In genomic region chr1:230894664-230895063, GRCh38 we compare ENCODE assay signal across 31 cellular contexts.
"Had no signal": no experiment of that assay in that cellular context is flagged by ENCODE, and none has a peak within 500 bp of the region (broad histone marks: within the 10 kb centered on the region; RNA-seq: fewer than 3 reads in every experiment).

No MANE protein-coding gene starts in this region.

- H3K4me1 Mint-ChIP-seq: activated B cell treated with CpG ODN at 0.5 μM for 24 hours; activated T-helper 17 cell treated with anti-CD3 and anti-CD28 coated beads, Interleukin-2, amount 50 U/mL, for 72 hours; T-helper 17 cell had no signal

- H3K36me3 ChIP-seq: brain microvascular endothelial cell, esophagus muscularis mucosa, gastroesophageal sphincter, WERI-Rb-1 had no signal

- H3K4me3 Mint-ChIP-seq: activated B cell treated with CpG ODN at 0.5 μM for 24 hours; activated CD8-positive, alpha-beta T cell treated with anti-CD3 and anti-CD28 coated beads for 36 hours; activated naive CD8-positive, alpha-beta T cell; activated T-cell treated with anti-CD3 and anti-CD28 coated beads, Interleukin-2, amount 50 U/mL, for 4 hours; activated T-helper 17 cell treated with anti-CD3 and anti-CD28 coated beads, Interleukin-2, amount 50 U/mL, for 72 hours; effector memory CD8-positive, alpha-beta T cell; T-helper 17 cell; T-helper 2 cell treated with Interferon-gamma antibody and Interleukin-4, amounts not matched to agents 5 μg/mL and 100 μg/mL, for 36 hours had no signal

- H3K9me3 ChIP-seq: esophagus muscularis mucosa, gastroesophageal sphincter had no signal

- H3K27me3 Mint-ChIP-seq: activated CD8-positive, alpha-beta T cell treated with anti-CD3 and anti-CD28 coated beads for 36 hours; activated naive CD8-positive, alpha-beta T cell had no signal

- H3K27me3 ChIP-seq: brain microvascular endothelial cell, foreskin keratinocyte, gastroesophageal sphincter had no signal

- H3K9me3 Mint-ChIP-seq: activated CD8-positive, alpha-beta T cell treated with anti-CD3 and anti-CD28 coated beads for 36 hours; activated T-cell treated with anti-CD3 and anti-CD28 coated beads, Interleukin-2, amount 50 U/mL, for 4 hours; activated T-helper 17 cell treated with anti-CD3 and anti-CD28 coated beads, Interleukin-2, amount 50 U/mL, for 72 hours; effector memory CD8-positive, alpha-beta T cell; T-helper 2 cell treated with Interferon-gamma antibody and Interleukin-4, amounts not matched to agents 5 μg/mL and 100 μg/mL, for 36 hours had no signal

- H3K4me3 ChIP-seq: esophagus muscularis mucosa, gastroesophageal sphincter had no signal

- H3K4me1 ChIP-seq: foreskin keratinocyte had no signal

- H3K36me3 Mint-ChIP-seq: activated naive CD8-positive, alpha-beta T cell had no signal

- ATAC-seq: activated CD4-positive, CD25-positive, alpha-beta regulatory T cell treated with anti-CD3 and anti-CD28 coated beads, Interleukin-2, amount 50 U/mL, for 24 hours; activated CD8-positive, alpha-beta T cell treated with anti-CD3 and anti-CD28 coated beads for 36 hours; activated T-cell treated with anti-CD3 and anti-CD28 coated beads, Interleukin-2, amount 50 U/mL, for 4 hours; activated T-helper 17 cell treated with anti-CD3 and anti-CD28 coated beads, Interleukin-2, amount 50 U/mL, for 72 hours; effector memory CD8-positive, alpha-beta T cell; foreskin keratinocyte; gastroesophageal sphincter; T-helper 17 cell had no signal

- DNase-seq: activated B cell treated with CpG ODN at 0.5 μM for 24 hours; activated CD4-positive, alpha-beta T cell treated with anti-CD3 and anti-CD28 coated beads for 48 hours; activated CD4-positive, alpha-beta T cell treated with anti-CD3 and anti-CD28 coated beads, Interleukin-2, amount 50 U/mL, for 1 hour; activated CD4-positive, alpha-beta T cell treated with anti-CD3 and anti-CD28 coated beads, Interleukin-2, amount 50 U/mL, for 48 hours; activated CD8-positive, alpha-beta memory T cell treated with anti-CD3 and anti-CD28 coated beads for 24 hours; activated CD8-positive, alpha-beta T cell treated with anti-CD3 and anti-CD28 coated beads for 36 hours; activated effector memory CD4-positive, alpha-beta T cell treated with Interleukin-2 at 50 U/mL for 16 hours; activated gamma-delta T cell treated with Interleukin-2 at 50 U/mL for 16 hours; activated naive CD4-positive, alpha-beta T cell treated with anti-CD3 and anti-CD28 coated beads, Interleukin-2, amount 50 U/mL, for 16 hours; activated naive CD4-positive, alpha-beta T cell treated with Interleukin-2 at 50 U/mL for 16 hours; activated T-cell treated with anti-CD3 and anti-CD28 coated beads, Interleukin-2, amount 50 U/mL, for 4 hours; amniotic stem cell; anterior cingulate cortex; brain microvascular endothelial cell; caudate nucleus; cortex of kidney; dermis blood vessel endothelial cell; effector CD4-positive, alpha-beta T cell; effector memory CD8-positive, alpha-beta T cell; erythroblast; foreskin keratinocyte; T-helper 1 cell; T-helper 17 cell; T1000; WERI-Rb-1 had no signal

- H3K27ac ChIP-seq: brain microvascular endothelial cell, esophagus muscularis mucosa, foreskin keratinocyte, gastroesophageal sphincter, WERI-Rb-1 had no signal

- H3K27ac Mint-ChIP-seq: activated B cell treated with CpG ODN at 0.5 μM for 24 hours; activated CD8-positive, alpha-beta T cell treated with anti-CD3 and anti-CD28 coated beads for 36 hours; activated naive CD8-positive, alpha-beta T cell; activated T-helper 17 cell treated with anti-CD3 and anti-CD28 coated beads, Interleukin-2, amount 50 U/mL, for 72 hours; effector memory CD8-positive, alpha-beta T cell; T-helper 17 cell; T-helper 2 cell treated with Interferon-gamma antibody and Interleukin-4, amounts not matched to agents 5 μg/mL and 100 μg/mL, for 36 hours had no signal
